15 cellular contexts compared by ENCODE assay signal in genomic region chr3:11212301-11212613, GRCh38. TPM values are rescaled to one million over a fixed set of nuclear protein-coding genes. Genes with fewer than 3 reads are reported as not detected.
DNase-seq lines count a peak whose midpoint lies in the region; ATAC-seq and TF ChIP-seq lines count a peak whose summit lies in the region.
"Had no signal": no experiment of that assay in that cellular context is flagged by ENCODE, and none has a peak within 500 bp of the region (broad histone marks: within the 10 kb centered on the region; RNA-seq: fewer than 3 reads in every experiment).

No MANE protein-coding gene starts in this region.

- CTCF ChIA-PET in mammary epithelial cell (lab: Charles Lee; ENCODE audit: low non-redundant PET), result interaction anchor here (0.6 kb wide), 1 partner anchor 73 kb away, joined by 3 read pairs; no protein-coding TSS in a partner anchor

- no peak overlapping the region for H3K4me2 ChIP-seq in mammary epithelial cell (ENCODE audit: insufficient read depth, low read depth, low read length)

- peaks cover 19% of the 10 kb centered on the region for H3K4me1 ChIP-seq in mammary epithelial cell (ENCODE audit: insufficient read depth, low read length)
- peaks cover 5 to 16% of the 10 kb centered on the region in 2 donors for H3K4me1 ChIP-seq in aorta (ENCODE audit: control insufficient read depth in 1 of 2, insufficient read depth in 2 of 2, low read length in 2 of 2)
- H3K4me1 ChIP-seq: right lobe of liver, testis had no signal

- peak; percentile 43 for ATAC-seq in aorta (ENCODE audit: low FRiP score)
- ATAC-seq: natural killer cell treated with Interleukin-12 subunit alpha and Interleukin-12 subunit beta and Interleukin-15 and Interleukin-18, amount 100 ng/mL, for 72 hours; right lobe of liver had no signal

- H3K27ac ChIP-seq in mammary epithelial cell (ENCODE audit: insufficient read depth, low read depth, low read length) (no peak overlapping the region), aorta (ENCODE audit: low read depth in 1 of 2, low read length in 2 of 2) (peak overlapping the region; percentile 69 to 97)
- H3K27ac ChIP-seq: right lobe of liver, testis, VCaP had no signal

- dilution Hi-C loops in mammary epithelial cell (cut with HindIII; ENCODE audit: low sequenced_read_pairs), result no loop called here

- H3K9ac ChIP-seq in mammary epithelial cell (ENCODE audit: insufficient read depth, low read length), result no peak overlapping the region

- H3K36me3 ChIP-seq in mammary epithelial cell (ENCODE audit: insufficient read depth, low read length) (no peaks in the 10 kb centered on the region), aorta (ENCODE audit: control insufficient read depth in 1 of 2, insufficient read depth in 2 of 2, low read length in 1 of 2) (no peaks in the 10 kb centered on the region)
- H3K36me3 ChIP-seq: right lobe of liver had no signal

- no peaks in the 10 kb centered on the region for H4K20me1 ChIP-seq in mammary epithelial cell (ENCODE audit: insufficient read depth, low read length)

- in situ Hi-C loops in mammary epithelial cell (cut with MboI; ENCODE audit: low sequenced_read_pairs in 2 of 2), result loop anchor here in 1 of 2 donors (25.0 kb wide), 1 partner anchor 450 kb away; no protein-coding TSS in a partner anchor

- no peak overlapping the region for H2AFZ ChIP-seq in mammary epithelial cell (ENCODE audit: low read depth, low read length)

- no TSS peak for BruUV-seq in mammary epithelial cell (replicated peaks; lab: Mats Ljungman, UMichigan)

- no peaks in the 10 kb centered on the region for H3K79me2 ChIP-seq in mammary epithelial cell (ENCODE audit: insufficient read depth, low read length)

- peak; percentile 80 for DNase-seq in HT1080 (ENCODE audit: low read depth)
- peak; percentile 44 for DNase-seq in mammary epithelial cell
- DNase-seq in kidney tubule cell (ENCODE audit: low spot score), result peak; percentile 50
- DNase-seq in aorta, result peak in 1 of 2 donors; percentile 36
- DNase-seq in MV-4-11 (lab: John Stamatoyannopoulos, UW), result no peak
- no peak for DNase-seq in HUDEP-2 (lab: John Stamatoyannopoulos, UW; ENCODE audit: unreplicated experiment in 76 of 76)
- no peak for DNase-seq in NCI-H1048 (lab: John Stamatoyannopoulos, UW)
- DNase-seq: left cardiac atrium, NCI-H146, NCI-H526, testis had no signal

- H3K9me3 ChIP-seq in mammary epithelial cell (replicated peaks; ENCODE audit: insufficient read depth, low read length) (no peaks in the 10 kb centered on the region), aorta (ENCODE audit: control insufficient read depth, low read length) (no peaks in the 10 kb centered on the region)
- H3K9me3 ChIP-seq: right lobe of liver, testis had no signal

- intact Hi-C loops in mammary epithelial cell (cut with micrococcal nuclease), result loop anchor here (10.0 kb wide), 1 partner anchor 267 kb away; no protein-coding TSS in a partner anchor
- intact Hi-C loops in aorta (cut with DNase I), result loop anchor here in 1 of 2 donors (5.0 kb wide), 1 partner anchor 55 kb away; no protein-coding TSS in a partner anchor

- no peak for TF ChIP-seq CTCF in mammary epithelial cell (conservative IDR thresholded peaks at IDR 0.05 in 1 of 2, IDR thresholded peaks at IDR 0.05 in 1 of 2; ENCODE audit: extremely low read depth in 1 of 2, insufficient read depth in 1 of 2, low read depth in 1 of 2, low read length in 2 of 2)

- 67% methylated on average over 3 of the region's 3 CpGs for WGBS in mammary epithelial cell (ENCODE audit: low coverage, missing lambda C conversion rate)
- 2 to 8% methylated on average over 3 of the region's 3 CpGs for WGBS in aorta, 2 donors

- H3K27me3 ChIP-seq in mammary epithelial cell (ENCODE audit: insufficient read depth, low read length), result no peaks in the 10 kb centered on the region
- no peaks in the 10 kb centered on the region for H3K27me3 ChIP-seq in aorta (ENCODE audit: control insufficient read depth in 1 of 2, insufficient read depth in 2 of 2, low read length in 1 of 2)
- H3K27me3 ChIP-seq: right lobe of liver, testis had no signal

- H3K4me3 ChIP-seq in mammary epithelial cell (replicated peaks in 1 of 3; ENCODE audit: insufficient read depth in 1 of 3, low read depth in 2 of 3, low read length in 3 of 3), result no peak overlapping the region
- H3K4me3 ChIP-seq in aorta (ENCODE audit: low read length in 2 of 2), result no peak overlapping the region
- H3K4me3 ChIP-seq: K562, right lobe of liver, testis had no signal

RNA-seq across cellular contexts. Expression of gene HRH1, which starts 58.0 kb away (rescaled TPM):
- 16.1 and 16.7 TPM in 2 replicates for total RNA-seq in HT1080 (2014; rRNA removed; shearing (Covaris generic))
- 11.4 and 12.4 TPM in 2 replicates for polyA plus RNA-seq in HT1080 (2015; cell fraction: cytosol; rRNA removed)
- polyA plus RNA-seq in HT1080 (2015; cell fraction: nucleus; rRNA removed), result 16.2 and 22.3 TPM in 2 replicates
- under 1 TPM; 0.28 to 0.33 TPM for total RNA-seq in mammary epithelial cell
- 2.2 TPM for polyA plus RNA-seq in mammary epithelial cell
- 10.2 TPM for polyA minus RNA-seq in mammary epithelial cell
- total RNA-seq in aorta, result 10 to 100 TPM; 22.4 to 45.1 TPM
- polyA plus RNA-seq in aorta, result 1 to 10 TPM; 3.9 to 4.4 TPM

RNA-seq across cellular contexts. Expression of gene ATG7, which starts 59.9 kb away (rescaled TPM):
- 42.3 and 44.4 TPM in 2 replicates for total RNA-seq in HT1080 (2014; rRNA removed; shearing (Covaris generic))
- polyA plus RNA-seq in HT1080 (2015; cell fraction: cytosol; rRNA removed), result 47.5 and 55.8 TPM in 2 replicates
- polyA plus RNA-seq in HT1080 (2015; cell fraction: nucleus; rRNA removed), result 89.8 and 105 TPM in 2 replicates
- 10 to 100 TPM; 35.3 to 51.2 TPM for total RNA-seq in mammary epithelial cell
- polyA plus RNA-seq in mammary epithelial cell, result 29.2 TPM
- polyA minus RNA-seq in mammary epithelial cell, result 22.0 TPM
- total RNA-seq in aorta, result 10 to 100 TPM; 46.1 to 84.1 TPM
- 10 to 100 TPM in 1 of 2 donors, 1 to 10 TPM in 1; 5.1 to 12.0 TPM for polyA plus RNA-seq in aorta

Comparison
In these comparisons a context has a peak if more than half of its experiments do, and no peak if none do; other contexts are left out.
1. DNase-seq: peak in HT1080 (single experiment), mammary epithelial cell (single experiment) and kidney tubule cell (single experiment); none in MV-4-11 (single experiment), HUDEP-2 (0 of 76) and NCI-H1048 (single experiment).
2. RNA of gene HRH1, which starts 58.0 kb away (total RNA-seq): 22.4 to 45.1 TPM in aorta and 16.1 to 16.7 TPM in HT1080; 0.28 to 0.33 TPM in mammary epithelial cell; every median in the first group is over 10 times any median in the second.